ENCODE assay signal across 7 cellular contexts in the genomic region with DNA sequence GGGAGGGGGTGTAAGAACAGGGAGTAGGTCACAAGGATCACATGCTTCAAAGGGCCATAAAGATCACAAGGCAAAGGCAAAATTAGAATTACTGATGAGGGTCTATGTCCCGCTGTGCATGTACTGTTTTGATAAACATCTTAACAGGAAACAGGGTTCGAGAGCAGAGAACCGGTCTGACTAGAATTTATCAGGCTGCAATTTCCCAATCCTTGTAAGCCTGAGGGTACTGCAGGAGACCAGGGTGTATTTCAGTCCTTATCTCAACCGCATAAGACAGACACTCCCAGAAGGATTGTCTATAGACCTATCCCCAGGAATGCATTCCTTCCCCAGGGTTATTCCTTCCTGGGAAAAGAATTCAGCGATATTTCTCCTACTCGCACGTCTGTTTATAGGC. TPM values are rescaled to one million over a fixed set of nuclear protein-coding genes. Genes with fewer than 3 reads are reported as not detected.
"Had no signal": no experiment of that assay in that cellular context is flagged by ENCODE, and none has a peak within 500 bp of the region (broad histone marks: within the 10 kb centered on the region; RNA-seq: fewer than 3 reads in every experiment).

No MANE protein-coding gene starts in this region.

RNA-seq across cellular contexts. Expression of gene PLA2G2C, which starts 46.2 kb away (rescaled TPM):
- total RNA-seq: HepG2, NCI-H460 had no signal
- polyA plus RNA-seq: HepG2 had no signal

RNA-seq across cellular contexts. Expression of gene UBXN10, which starts 46.7 kb away (rescaled TPM):
- total RNA-seq: NCI-H460 had no signal

RNA-seq across cellular contexts. Expression of gene VWA5B1, which starts 58.1 kb away (rescaled TPM):
- total RNA-seq: activated CD4-positive, alpha-beta memory T cell treated with anti-CD3 and anti-CD28 coated beads, Interleukin-2, amount 10 ng/mL, durations not matched to agents 7 days and 5 days; activated CD4-positive, alpha-beta T cell treated with anti-CD3 and anti-CD28 coated beads for 36 hours; activated CD8-positive, alpha-beta memory T cell treated with anti-CD3 and anti-CD28 coated beads for 36 hours; activated naive CD4-positive, alpha-beta T cell treated with anti-CD3 and anti-CD28 coated beads for 36 hours; HepG2; NCI-H460; T-helper 2 cell treated with Interferon-gamma antibody and Interleukin-4, amounts not matched to agents 100 ng/mL and 5 ng/mL, for 36 hours had no signal
- polyA plus RNA-seq: HepG2 had no signal
